Comparison of ENCODE assay signal across 11 cellular contexts in the genomic region with DNA sequence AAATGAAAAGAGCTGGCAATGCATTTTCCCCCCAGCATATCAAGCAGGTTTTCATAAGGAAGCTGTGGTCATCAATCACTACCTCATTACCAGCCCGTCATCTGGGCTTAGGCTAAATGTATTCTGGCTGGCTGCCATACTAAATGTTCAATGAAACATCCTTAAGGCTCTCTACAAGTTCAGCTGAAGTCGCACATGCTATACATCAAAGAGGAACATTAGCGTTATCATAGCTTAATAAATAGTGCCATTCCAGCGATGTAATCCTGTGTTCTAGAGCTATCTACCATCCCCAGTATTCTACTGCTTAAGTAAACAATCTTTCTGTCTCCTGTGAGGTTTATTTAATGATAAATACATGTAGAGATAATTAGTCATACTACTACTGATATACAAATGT.
DNase-seq lines count a peak whose midpoint lies in the region; ATAC-seq, FAIRE-seq and TF ChIP-seq lines count a peak whose summit lies in the region.
"Had no signal": no experiment of that assay in that cellular context is flagged by ENCODE, and none has a peak within 500 bp of the region (broad histone marks: within the 10 kb centered on the region; RNA-seq: fewer than 3 reads in every experiment).

No MANE protein-coding gene starts in this region.

- no peaks in the 10 kb centered on the region for H4K20me1 ChIP-seq in astrocyte (ENCODE audit: insufficient read depth, low read length)

- no peak overlapping the region for H2BK12ac ChIP-seq in mesenchymal stem cell (ENCODE audit: low read length in 2 of 2)

- no peak overlapping the region for H2AK5ac ChIP-seq in mesenchymal stem cell (ENCODE audit: low read length, severe bottlenecking)

- TF ChIP-seq CTCF in HEK293 (tag by site-specific recombination; IDR thresholded peaks at IDR 0.05) (no peak), astrocyte (IDR thresholded peaks at IDR 0.05; ENCODE audit: insufficient read depth, low read depth, low read length) (no peak)

- CTCF ChIA-PET in HEK293 (lab: Yijun Ruan, JAX) = interaction anchor here (0.7 kb wide), 1 partner anchor 1262 kb away, joined by 4 read pairs; no protein-coding TSS in a partner anchor

- no peak overlapping the region for H3K18ac ChIP-seq in mesenchymal stem cell (ENCODE audit: low read depth in 1 of 2, low read length in 2 of 2)

- no peak overlapping the region for H4K91ac ChIP-seq in mesenchymal stem cell (ENCODE audit: low read length)

- peaks cover 10% of the 10 kb centered on the region for H3K4me1 Mint-ChIP-seq in astrocyte (ENCODE audit: low read depth, unreplicated experiment)

- no peak overlapping the region for H2BK120ac ChIP-seq in mesenchymal stem cell (ENCODE audit: low read depth, low read length)

- no peak overlapping the region for H3K4me3 Mint-ChIP-seq in astrocyte (ENCODE audit: unreplicated experiment)
- H3K4me3 Mint-ChIP-seq: activated naive CD4-positive, alpha-beta T cell treated with anti-CD3 and anti-CD28 coated beads, Interleukin-2, amount 50 U/mL, for 24 hours had no signal

- no peak overlapping the region for H3K9ac ChIP-seq in astrocyte (ENCODE audit: low read length)
- no peak overlapping the region for H3K9ac ChIP-seq in mesenchymal stem cell (ENCODE audit: low read length)

- no peaks in the 10 kb centered on the region for H3K27me3 Mint-ChIP-seq in astrocyte (ENCODE audit: low read depth, unreplicated experiment)
- H3K27me3 Mint-ChIP-seq: activated naive CD4-positive, alpha-beta T cell treated with anti-CD3 and anti-CD28 coated beads, Interleukin-2, amount 50 U/mL, for 24 hours had no signal

- H2BK5ac ChIP-seq in mesenchymal stem cell (ENCODE audit: low read depth, low read length, poor library complexity, severe bottlenecking) = no peak overlapping the region

- H3K27me3 ChIP-seq in astrocyte (ENCODE audit: insufficient read depth, low read length) (no peaks in the 10 kb centered on the region), mesenchymal stem cell (ENCODE audit: control insufficient read depth in 1 of 2, insufficient read depth in 1 of 2, low read length in 2 of 2) (no peaks in the 10 kb centered on the region)

- no peak overlapping the region for H3K4ac ChIP-seq in mesenchymal stem cell (ENCODE audit: low read depth in 1 of 2, low read length in 2 of 2)

- FAIRE-seq in astrocyte (lab: Jason Lieb, UNC) (no peak), HTR-8/SVneo (lab: Jason Lieb, UNC) (no peak)

- H3K79me2 ChIP-seq in astrocyte (ENCODE audit: insufficient read depth, low read length) = no peaks in the 10 kb centered on the region

- no peaks in the 10 kb centered on the region for H3K79me1 ChIP-seq in mesenchymal stem cell (replicated peaks; ENCODE audit: low read length, poor library complexity, severe bottlenecking)

- H3K36me3 Mint-ChIP-seq in astrocyte (ENCODE audit: low read depth, unreplicated experiment) = no peaks in the 10 kb centered on the region

- H2BK15ac ChIP-seq in mesenchymal stem cell (ENCODE audit: low read depth, poor library complexity, severe bottlenecking) = no peak overlapping the region

- POLR2A ChIA-PET in HEK293 (lab: Yijun Ruan, JAX) = no interaction called here

- peak overlapping the region; percentile 38 for H3K4me2 ChIP-seq in astrocyte (ENCODE audit: low read length)
- no peak overlapping the region for H3K4me2 ChIP-seq in mesenchymal stem cell (ENCODE audit: low read length, poor library complexity, severe bottlenecking)

- H3K36me3 ChIP-seq in HEK293 (ENCODE audit: control insufficient read depth in 2 of 2, insufficient read depth in 1 of 2, low read length in 2 of 2) (no peaks in the 10 kb centered on the region), astrocyte (ENCODE audit: insufficient read depth, low read length) (no peaks in the 10 kb centered on the region), mesenchymal stem cell (ENCODE audit: control insufficient read depth in 1 of 2, insufficient read depth in 2 of 2, low read depth in 1 of 2, low read length in 2 of 2) (no peaks in the 10 kb centered on the region)

- no peak overlapping the region for H3K27ac Mint-ChIP-seq in astrocyte (ENCODE audit: unreplicated experiment)
- H3K27ac Mint-ChIP-seq: activated naive CD4-positive, alpha-beta T cell treated with anti-CD3 and anti-CD28 coated beads, Interleukin-2, amount 50 U/mL, for 24 hours had no signal

- H3K9me3 Mint-ChIP-seq in astrocyte (ENCODE audit: unreplicated experiment) = no peaks in the 10 kb centered on the region
- H3K9me3 Mint-ChIP-seq: activated naive CD4-positive, alpha-beta T cell treated with anti-CD3 and anti-CD28 coated beads, Interleukin-2, amount 50 U/mL, for 24 hours had no signal

- no peak overlapping the region for H3K23ac ChIP-seq in mesenchymal stem cell (ENCODE audit: low read length in 2 of 2)

- H3K4me1 ChIP-seq in HEK293 (ENCODE audit: control insufficient read depth, insufficient read depth, low read length) (peaks cover 22% of the 10 kb centered on the region), astrocyte (ENCODE audit: insufficient read depth, low read length) (peaks cover 10% of the 10 kb centered on the region), mesenchymal stem cell (ENCODE audit: control insufficient read depth, insufficient read depth, low read depth, low read length) (no peaks in the 10 kb centered on the region)

- H3K9me3 ChIP-seq in HEK293 (ENCODE audit: control insufficient read depth, insufficient read depth, low read depth, low read length) = no peaks in the 10 kb centered on the region
- H3K9me3 ChIP-seq in astrocyte (ENCODE audit: insufficient read depth, low read depth, low read length) = no peaks in the 10 kb centered on the region
- no peaks in the 10 kb centered on the region for H3K9me3 ChIP-seq in mesenchymal stem cell (ENCODE audit: control insufficient read depth, low read length)

- H3K27ac ChIP-seq in HEK293 (ENCODE audit: extremely low read depth, low read depth, low read length) (no peak overlapping the region), astrocyte (ENCODE audit: low read depth, low read length) (no peak overlapping the region), mesenchymal stem cell (ENCODE audit: low read length, poor library complexity, severe bottlenecking) (no peak overlapping the region)

- H3K14ac ChIP-seq in mesenchymal stem cell (ENCODE audit: low read length in 2 of 2) = no peak overlapping the region

- 30% methylated on average over 3 of the region's 4 CpGs for WGBS in mesenchymal stem cell

- no peak overlapping the region for H4K8ac ChIP-seq in mesenchymal stem cell (ENCODE audit: low read length)

- DNase-seq in NCI-H226 (peak; percentile 80), astrocyte (ENCODE audit: low read depth) (peak; percentile 93), mesenchymal stem cell (peak; percentile 50), activated T-cell treated with anti-CD3 and anti-CD28 coated beads for 4 hours (no peak), HTR-8/SVneo (ENCODE audit: insufficient read length, low spot score) (no peak), pons (ENCODE audit: low spot score) (no peak)
- DNase-seq: Calu3, NCI-H1930 had no signal

- H3K4me3 ChIP-seq in HEK293 (ENCODE audit: low read depth, low read length) = no peak overlapping the region
- H3K4me3 ChIP-seq in astrocyte (ENCODE audit: insufficient read depth, low read depth, low read length) = no peak overlapping the region
- H3K4me3 ChIP-seq in mesenchymal stem cell (ENCODE audit: insufficient read depth in 1 of 2, low read depth in 1 of 2, low read length in 2 of 2) = no peak overlapping the region

- H2AFZ ChIP-seq in astrocyte (ENCODE audit: low read depth, low read length) (no peak overlapping the region), mesenchymal stem cell (ENCODE audit: low read depth, low read length) (no peak overlapping the region)

- no peak for ATAC-seq in GM21619 (IDR thresholded peaks at IDR 0.05; ENCODE audit: unreplicated experiment)

TF ChIP-seq in HEK293, 187 proteins besides CTCF, POLR2A, EP300 and RAD21:
- TF ChIP-seq TCF7L2 (IDR thresholded peaks at IDR 0.05; ENCODE audit: borderline replicate concordance, low read depth, low read length) = peak; percentile 97
- no peak for TF ChIP-seq SCRT2 (tag by site-specific recombination; IDR thresholded peaks at IDR 0.05)
- no peak for TF ChIP-seq KLF16 (tag by site-specific recombination; IDR thresholded peaks at IDR 0.05)
- 0 out of 2 replicates have a peak, but pooled peaks have one; percentile 21 for TF ChIP-seq ZNF660 (tag by site-specific recombination; IDR thresholded peaks at IDR 0.05)
- TF ChIP-seq, protein P1, sequence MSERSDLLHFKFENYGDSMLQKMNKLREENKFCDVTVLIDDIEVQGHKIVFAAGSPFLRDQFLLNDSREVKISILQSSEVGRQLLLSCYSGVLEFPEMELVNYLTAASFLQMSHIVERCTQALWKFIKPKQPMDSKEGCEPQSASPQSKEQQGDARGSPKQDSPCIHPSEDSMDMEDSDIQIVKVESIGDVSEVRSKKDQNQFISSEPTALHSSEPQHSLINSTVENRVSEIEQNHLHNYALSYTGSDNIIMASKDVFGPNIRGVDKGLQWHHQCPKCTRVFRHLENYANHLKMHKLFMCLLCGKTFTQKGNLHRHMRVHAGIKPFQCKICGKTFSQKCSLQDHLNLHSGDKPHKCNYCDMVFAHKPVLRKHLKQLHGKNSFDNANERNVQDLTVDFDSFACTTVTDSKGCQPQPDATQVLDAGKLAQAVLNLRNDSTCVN (tag by site-specific recombination; optimal IDR thresholded peaks at IDR 0.05) = no peak
- peak; percentile 99 for TF ChIP-seq MEIS1 (CRISPR knock-in tag; IDR thresholded peaks at IDR 0.05; ENCODE audit: borderline replicate concordance)

Comparison
In these comparisons a context has a peak if more than half of its experiments do, and no peak if none do; other contexts are left out.
1. DNase-seq: peak in NCI-H226 (single experiment), astrocyte (single experiment) and mesenchymal stem cell (single experiment); none in activated T-cell treated with anti-CD3 and anti-CD28 coated beads for 4 hours (single experiment), HTR-8/SVneo (single experiment) and pons (single experiment).